ENCODE assay signal across 9 cellular contexts in the genomic region with DNA sequence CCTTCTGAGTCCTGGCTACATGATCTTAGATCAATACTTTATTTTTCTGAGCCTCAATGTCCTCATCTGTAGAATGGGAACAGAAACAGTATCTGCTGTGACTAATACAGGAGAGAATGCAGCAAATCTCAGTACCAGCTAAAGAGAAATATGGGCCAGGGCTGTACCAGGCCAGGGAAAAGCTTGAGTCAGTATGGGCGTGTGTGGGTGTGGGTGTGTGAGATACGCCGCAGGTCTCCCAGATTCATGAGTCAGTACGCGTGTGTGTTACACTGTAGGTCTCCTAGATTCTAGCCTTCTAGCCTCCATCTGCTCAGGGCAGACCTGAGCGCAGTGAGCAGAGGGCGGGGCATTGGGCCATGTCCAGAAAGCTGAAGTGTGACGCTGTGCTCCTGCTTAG. TPM values are rescaled to one million over a fixed set of nuclear protein-coding genes. Genes with fewer than 3 reads are reported as not detected.
DNase-seq lines count a peak whose midpoint lies in the region; ATAC-seq, FAIRE-seq and TF ChIP-seq lines count a peak whose summit lies in the region.
"Had no signal": no experiment of that assay in that cellular context is flagged by ENCODE, and none has a peak within 500 bp of the region (broad histone marks: within the 10 kb centered on the region; RNA-seq: fewer than 3 reads in every experiment).

No MANE protein-coding gene starts in this region.

- no peaks in the 10 kb centered on the region; the same call in 1 of the 2 replicates for H3K9me3 ChIP-seq in AG04450 (ENCODE audit: control insufficient read depth, insufficient read depth, low read length)
- H3K9me3 ChIP-seq in MG63 = no peaks in the 10 kb centered on the region

- H3K27ac ChIP-seq in AG04450 (ENCODE audit: low read depth, low read length) = peak overlapping the region; percentile 47

- no peaks in the 10 kb centered on the region for H3K9me3 Mint-ChIP-seq in naive thymus-derived CD8-positive, alpha-beta T cell

- CTCF ChIA-PET in AG04450 (lab: Charles Lee) = interaction anchor here (0.5 to 4.2 kb wide), 4 partner anchors 8 to 96 kb away, joined by 3 to 31 read pairs (median 6); no protein-coding TSS in a partner anchor

- H3K4me3 Mint-ChIP-seq in naive thymus-derived CD8-positive, alpha-beta T cell = peak overlapping the region in 2 of 10 donors; percentile 27 to 39

- H3K27ac Mint-ChIP-seq in naive thymus-derived CD8-positive, alpha-beta T cell = peak overlapping the region; percentile 2 to 88 (median 76)

- peaks cover 17 to 57% (median 51%) of the 10 kb centered on the region in 4 donors for H3K4me1 Mint-ChIP-seq in naive thymus-derived CD8-positive, alpha-beta T cell

- peaks cover 0 to 40% (median 0%) of the 10 kb centered on the region in 3 donors for H3K36me3 Mint-ChIP-seq in naive thymus-derived CD8-positive, alpha-beta T cell

- TF ChIP-seq CTCF in AG04450 (IDR thresholded peaks at IDR 0.05; ENCODE audit: low read depth, low read length) (no peak), bronchial epithelial cell (IDR thresholded peaks at IDR 0.05; ENCODE audit: insufficient read depth, low read length, severe bottlenecking) (no peak)

- peak; percentile 99 for FAIRE-seq in bronchial epithelial cell (lab: Jason Lieb, UNC)

- POLR2A ChIA-PET in AG04450 (lab: Yijun Ruan, JAX) = interaction anchor here (0.6 to 3.4 kb wide), 4 partner anchors 9 to 24 kb away, joined by 3 to 10 read pairs (median 5); no protein-coding TSS in a partner anchor
- POLR2A ChIA-PET in naive thymus-derived CD8-positive, alpha-beta T cell (lab: Charles Lee) = interaction anchor here (1.1 kb wide), 1 partner anchor 21 kb away, joined by 3 read pairs; no protein-coding TSS in a partner anchor

- H3K4me3 ChIP-seq in AG04450 (ENCODE audit: low read depth, low read length) (no peak overlapping the region), MG63 (no peak overlapping the region), bronchial epithelial cell (ENCODE audit: low read depth, low read length) (no peak overlapping the region)

- no peak for ATAC-seq in naive thymus-derived CD8-positive, alpha-beta T cell
- no peak for ATAC-seq in HG02973 (IDR thresholded peaks at IDR 0.05; ENCODE audit: unreplicated experiment)
- ATAC-seq in HG03045 (IDR thresholded peaks at IDR 0.05; ENCODE audit: unreplicated experiment) = no peak

- no peak for DNase-seq in AG04450 (ENCODE audit: low read depth, low spot score)
- peak; percentile 64 for DNase-seq in MG63
- DNase-seq in bronchial epithelial cell (ENCODE audit: low read depth) = peak; percentile 99
- DNase-seq in naive thymus-derived CD8-positive, alpha-beta T cell = no peak
- no peak for DNase-seq in occipital lobe (lab: John Stamatoyannopoulos, UW)
- DNase-seq in NCI-H2081 (lab: John Stamatoyannopoulos, UW) = no peak
- DNase-seq: NCI-H524 treated with DMSO at 0.1 percent for 48 hours had no signal

- H3K27me3 ChIP-seq in AG04450 (ENCODE audit: control insufficient read depth, insufficient read depth, low read length) (no peaks in the 10 kb centered on the region), MG63 (no peaks in the 10 kb centered on the region), bronchial epithelial cell (ENCODE audit: control insufficient read depth, insufficient read depth, low read length) (no peaks in the 10 kb centered on the region)

- H3K36me3 ChIP-seq in MG63 = peaks cover 10% of the 10 kb centered on the region
- H3K36me3 ChIP-seq in bronchial epithelial cell (ENCODE audit: control insufficient read depth, insufficient read depth, low read length) = peaks cover 21% of the 10 kb centered on the region

- no peaks in the 10 kb centered on the region for H3K27me3 Mint-ChIP-seq in naive thymus-derived CD8-positive, alpha-beta T cell

RNA-seq across cellular contexts. Expression of a gene that starts 15.2 kb away (rescaled TPM):
- polyA plus RNA-seq in AG04450 (2011; rRNA removed) = 603 and 661 TPM in 2 replicates
- polyA minus RNA-seq in AG04450 (2011; rRNA and poly(A)+ RNA removed) = 528 and 617 TPM in 2 replicates
- total RNA-seq in MG63 (2014; rRNA removed; shearing (Covaris generic); ENCODE audit: low replicate concordance) = 73.9 and 114 TPM in 2 replicates
- total RNA-seq in bronchial epithelial cell = 97.9 and 129 TPM in 2 replicates
- 100 to 1,000 TPM; 253 to 258 TPM for total RNA-seq in naive thymus-derived CD8-positive, alpha-beta T cell
- 100 to 1,000 TPM; 405 to 534 (median 417) TPM for polyA plus RNA-seq in naive thymus-derived CD8-positive, alpha-beta T cell
- 84.5 TPM for total RNA-seq in occipital lobe

RNA-seq across cellular contexts. Expression of a gene that starts 17.7 kb away (rescaled TPM):
- 22.0 and 24.7 TPM in 2 replicates for polyA plus RNA-seq in AG04450 (2011; rRNA removed)
- polyA minus RNA-seq in AG04450 (2011; rRNA and poly(A)+ RNA removed) = 9.9 and 14.3 TPM in 2 replicates
- total RNA-seq in MG63 (2014; rRNA removed; shearing (Covaris generic); ENCODE audit: low replicate concordance) = 9.7 and 13.4 TPM in 2 replicates
- 2.3 and 7.1 TPM in 2 replicates for total RNA-seq in bronchial epithelial cell
- total RNA-seq in naive thymus-derived CD8-positive, alpha-beta T cell = 1 to 10 TPM; 1.0 to 1.1 TPM
- under 1 TPM in 1 of 3 donors, not detected in 2; 0.09 TPM for polyA plus RNA-seq in naive thymus-derived CD8-positive, alpha-beta T cell
- total RNA-seq in occipital lobe = 2.3 TPM

RNA-seq across cellular contexts. Expression of a gene that starts 27.7 kb away (rescaled TPM):
- not detected in 2 replicates for polyA plus RNA-seq in AG04450 (2011; rRNA removed)
- not detected in 2 replicates for polyA minus RNA-seq in AG04450 (2011; rRNA and poly(A)+ RNA removed)
- total RNA-seq in MG63 (2014; rRNA removed; shearing (Covaris generic); ENCODE audit: low replicate concordance) = not detected in 2 replicates
- under 0.01 TPM in 1 of 2 replicates, not detected in the other for total RNA-seq in bronchial epithelial cell
- not detected for total RNA-seq in naive thymus-derived CD8-positive, alpha-beta T cell
- under 1 TPM in 2 of 3 donors, not detected in 1; 0.15 to 0.21 TPM for polyA plus RNA-seq in naive thymus-derived CD8-positive, alpha-beta T cell
- 0.47 TPM for total RNA-seq in occipital lobe

RNA-seq across cellular contexts. Expression of a gene that starts 41.0 kb away (rescaled TPM):
- 19.3 and 20.6 TPM in 2 replicates for polyA plus RNA-seq in AG04450 (2011; rRNA removed)
- polyA minus RNA-seq in AG04450 (2011; rRNA and poly(A)+ RNA removed) = 12.0 and 12.7 TPM in 2 replicates
- total RNA-seq in MG63 (2014; rRNA removed; shearing (Covaris generic); ENCODE audit: low replicate concordance) = 87.8 and 101 TPM in 2 replicates
- total RNA-seq in bronchial epithelial cell (104 and 177 TPM in 2 replicates), occipital lobe (15.1 TPM)
- total RNA-seq in naive thymus-derived CD8-positive, alpha-beta T cell = 10 to 100 TPM; 68.9 TPM
- polyA plus RNA-seq in naive thymus-derived CD8-positive, alpha-beta T cell = 10 to 100 TPM; 59.4 to 69.7 (median 60.7) TPM

RNA-seq across cellular contexts. Expression of a gene that starts 46.1 kb away (rescaled TPM):
- 0.06 and 0.11 TPM in 2 replicates for polyA plus RNA-seq in AG04450 (2011; rRNA removed)
- polyA minus RNA-seq in AG04450 (2011; rRNA and poly(A)+ RNA removed) = not detected in 2 replicates
- total RNA-seq in MG63 (2014; rRNA removed; shearing (Covaris generic); ENCODE audit: low replicate concordance) = not detected in 2 replicates
- total RNA-seq in bronchial epithelial cell (not detected in 2 replicates), occipital lobe (5.0 TPM)
- total RNA-seq in naive thymus-derived CD8-positive, alpha-beta T cell = not detected
- not detected for polyA plus RNA-seq in naive thymus-derived CD8-positive, alpha-beta T cell

Comparison
In these comparisons a context has a peak if more than half of its experiments do, and no peak if none do; other contexts are left out.
1. DNase-seq: peak in MG63 (single experiment) and bronchial epithelial cell (single experiment); none in AG04450 (single experiment), naive thymus-derived CD8-positive, alpha-beta T cell (0 of 10), occipital lobe (single experiment) and NCI-H2081 (0 of 2).